Comparison of ENCODE assay signal across 8 cellular contexts in genomic region chr12:7971765-7972164, GRCh38. TPM values are rescaled to one million over a fixed set of nuclear protein-coding genes. Genes with fewer than 3 reads are reported as not detected.
DNase-seq lines count a peak whose midpoint lies in the region; ATAC-seq and TF ChIP-seq lines count a peak whose summit lies in the region.
"Not testable (repeated sequence)": the region's sequence is repeated elsewhere in the genome, so short reads cannot be mapped to it uniquely, and the experiment has no call there.

No MANE protein-coding gene starts in this region.

- H3K4me3 ChIP-seq in GM06990 (replicated peaks; ENCODE audit: low read depth, low read length) (peak overlapping the region; percentile 8; the same call in 1 of the 2 replicates), SK-N-MC (peak overlapping the region; percentile 66; the same call in 1 of the 2 replicates), colonic mucosa (peak overlapping the region; percentile 29), left ventricle myocardium inferior (peak overlapping the region; percentile 74), smooth muscle cell (peak overlapping the region; percentile 40), vagina (peak overlapping the region in 1 of 2 donors; percentile 43)

- peak overlapping the region; percentile 78 for H3K4me2 ChIP-seq in smooth muscle cell

- not testable (repeated sequence) for H3K79me2 ChIP-seq in smooth muscle cell (ENCODE audit: low read depth)

- not testable (repeated sequence) for H3K4me1 ChIP-seq in colonic mucosa, vagina
- H3K4me1 ChIP-seq in left ventricle myocardium inferior: peaks cover 28% of the 10 kb centered on the region
- H3K4me1 ChIP-seq in smooth muscle cell (ENCODE audit: low read depth): peaks cover 14% of the 10 kb centered on the region

- intact Hi-C loops in activated T-helper 1 cell treated with anti-CD3 and anti-CD28 coated beads, Interleukin-12 subunit alpha, Interleukin-12 subunit beta, Interleukin-2, Interleukin-4 antibody, amounts not matched to agents 30 ng/mL and 10 ng/mL and 1 ng/mL, durations not matched to agents 14 hours and 24 hours and 36 hours (cut with micrococcal nuclease): loop anchor here (1.0 to 2.0 kb wide), 4 partner anchors 19 to 111 kb away; partner anchors contain the start of gene NECAP1
- intact Hi-C loops in colonic mucosa (cut with DNase I); left ventricle myocardium inferior (cut with micrococcal nuclease); vagina (cut with DNase I): not testable (repeated sequence)

- ATAC-seq in naive thymus-derived CD8-positive, alpha-beta T cell: not testable (repeated sequence)

- not testable (repeated sequence) for H4K20me1 ChIP-seq in smooth muscle cell (ENCODE audit: low read depth)

- not testable (repeated sequence) for H3K9me3 Mint-ChIP-seq in activated T-helper 1 cell treated with anti-CD3 and anti-CD28 coated beads, Interleukin-12 subunit alpha, Interleukin-12 subunit beta, Interleukin-2, Interleukin-4 antibody, amounts not matched to agents 30 ng/mL and 10 ng/mL and 1 ng/mL, durations not matched to agents 14 hours and 24 hours and 36 hours; naive thymus-derived CD8-positive, alpha-beta T cell

- 0 out of 2 replicates have a peak overlapping the region, but pooled peaks have one; percentile 4 for H3K27ac ChIP-seq in SK-N-MC
- peak overlapping the region; percentile 82 for H3K27ac ChIP-seq in colonic mucosa
- H3K27ac ChIP-seq in left ventricle myocardium inferior (replicated peaks): peak overlapping the region; percentile 95
- H3K27ac ChIP-seq in smooth muscle cell (ENCODE audit: low read depth): peak overlapping the region; percentile 74
- H3K27ac ChIP-seq in vagina: peak overlapping the region; percentile 82

- peak overlapping the region; percentile 100 for H3K27ac Mint-ChIP-seq in activated T-helper 1 cell treated with anti-CD3 and anti-CD28 coated beads, Interleukin-12 subunit alpha, Interleukin-12 subunit beta, Interleukin-2, Interleukin-4 antibody, amounts not matched to agents 30 ng/mL and 10 ng/mL and 1 ng/mL, durations not matched to agents 14 hours and 24 hours and 36 hours
- H3K27ac Mint-ChIP-seq in naive thymus-derived CD8-positive, alpha-beta T cell: peak overlapping the region; percentile 94 to 99 (median 96)

- TF ChIP-seq POLR2A in vagina (IDR thresholded peaks at IDR 0.05): not testable (repeated sequence)

- not testable (repeated sequence) for H3F3A ChIP-seq in smooth muscle cell (ENCODE audit: low read depth)

- H3K36me3 ChIP-seq in GM06990 (ENCODE audit: control insufficient read depth, insufficient read depth, low read length); SK-N-MC (ENCODE audit: insufficient read depth, low read length); colonic mucosa; left ventricle myocardium inferior; smooth muscle cell (ENCODE audit: low read depth); vagina: not testable (repeated sequence)

- POLR2A ChIA-PET in naive thymus-derived CD8-positive, alpha-beta T cell (lab: Charles Lee): interaction anchor here (0.6 to 6.4 kb wide), 11 partner anchors 11 to 1740 kb away, joined by 3 to 86 read pairs (median 5); partner anchors contain the start of genes NECAP1 and SLC2A3

- peaks cover 37% of the 10 kb centered on the region for H3K4me1 Mint-ChIP-seq in activated T-helper 1 cell treated with anti-CD3 and anti-CD28 coated beads, Interleukin-12 subunit alpha, Interleukin-12 subunit beta, Interleukin-2, Interleukin-4 antibody, amounts not matched to agents 30 ng/mL and 10 ng/mL and 1 ng/mL, durations not matched to agents 14 hours and 24 hours and 36 hours (ENCODE audit: low read depth)
- H3K4me1 Mint-ChIP-seq in naive thymus-derived CD8-positive, alpha-beta T cell: peaks cover 10 to 35% (median 30%) of the 10 kb centered on the region in 4 donors

- H3K9ac ChIP-seq in SK-N-MC (ENCODE audit: insufficient read length); colonic mucosa (ENCODE audit: low read depth in 2 of 2, low read length in 2 of 2): not testable (repeated sequence)
- H3K9ac ChIP-seq in smooth muscle cell (ENCODE audit: low read depth): peak overlapping the region; percentile 30

- H3K27me3 Mint-ChIP-seq in activated T-helper 1 cell treated with anti-CD3 and anti-CD28 coated beads, Interleukin-12 subunit alpha, Interleukin-12 subunit beta, Interleukin-2, Interleukin-4 antibody, amounts not matched to agents 30 ng/mL and 10 ng/mL and 1 ng/mL, durations not matched to agents 14 hours and 24 hours and 36 hours (ENCODE audit: insufficient read depth); naive thymus-derived CD8-positive, alpha-beta T cell: not testable (repeated sequence)

- H3K36me3 Mint-ChIP-seq in activated T-helper 1 cell treated with anti-CD3 and anti-CD28 coated beads, Interleukin-12 subunit alpha, Interleukin-12 subunit beta, Interleukin-2, Interleukin-4 antibody, amounts not matched to agents 30 ng/mL and 10 ng/mL and 1 ng/mL, durations not matched to agents 14 hours and 24 hours and 36 hours (ENCODE audit: low read depth): peaks cover 13% of the 10 kb centered on the region
- H3K36me3 Mint-ChIP-seq in naive thymus-derived CD8-positive, alpha-beta T cell: not testable (repeated sequence)

- TF ChIP-seq CTCF in GM06990 (IDR thresholded peaks at IDR 0.05; ENCODE audit: insufficient read depth, low read length, poor library complexity, severe bottlenecking); colonic mucosa (IDR thresholded peaks at IDR 0.05); left ventricle myocardium inferior (IDR thresholded peaks at IDR 0.05; ENCODE audit: borderline replicate concordance); smooth muscle cell (IDR thresholded peaks at IDR 0.05; ENCODE audit: borderline replicate concordance, insufficient read depth, poor library complexity, severe bottlenecking); vagina (IDR thresholded peaks at IDR 0.05): not testable (repeated sequence)

- H3K27me3 ChIP-seq in GM06990 (replicated peaks; ENCODE audit: control insufficient read depth, insufficient read depth, low read length); colonic mucosa; smooth muscle cell (ENCODE audit: low read depth); vagina: not testable (repeated sequence)
- peaks cover 20% of the 10 kb centered on the region for H3K27me3 ChIP-seq in left ventricle myocardium inferior (ENCODE audit: low read depth)

- DNase-seq in GM06990 (ENCODE audit: extremely low read depth, insufficient read length); SK-N-MC (ENCODE audit: low read depth, low spot score); activated T-helper 1 cell treated with anti-CD3 and anti-CD28 coated beads, Interleukin-12 subunit alpha, Interleukin-12 subunit beta, Interleukin-2, Interleukin-4 antibody, amounts not matched to agents 30 ng/mL and 10 ng/mL and 1 ng/mL, durations not matched to agents 14 hours and 24 hours and 36 hours (ENCODE audit: low spot score); colonic mucosa; left ventricle myocardium inferior; naive thymus-derived CD8-positive, alpha-beta T cell; smooth muscle cell (lab: John Stamatoyannopoulos, UW; ENCODE audit: unreplicated experiment); vagina (ENCODE audit: extremely low spot score in 2 of 2): not testable (repeated sequence)

- not testable (repeated sequence) for H3K9me3 ChIP-seq in SK-N-MC (ENCODE audit: low read depth, low read length); colonic mucosa; left ventricle myocardium inferior (replicated peaks); smooth muscle cell (replicated peaks; ENCODE audit: low read depth); vagina

- WGBS in smooth muscle cell (ENCODE audit: low lambda C conversion rate): 19% methylated on average over 5 of the region's 7 CpGs

- peak overlapping the region; percentile 2 for H2AFZ ChIP-seq in smooth muscle cell (ENCODE audit: low read depth)

- peak overlapping the region; percentile 98 for H3K4me3 Mint-ChIP-seq in activated T-helper 1 cell treated with anti-CD3 and anti-CD28 coated beads, Interleukin-12 subunit alpha, Interleukin-12 subunit beta, Interleukin-2, Interleukin-4 antibody, amounts not matched to agents 30 ng/mL and 10 ng/mL and 1 ng/mL, durations not matched to agents 14 hours and 24 hours and 36 hours
- peak overlapping the region; percentile 79 to 92 (median 87) for H3K4me3 Mint-ChIP-seq in naive thymus-derived CD8-positive, alpha-beta T cell

RNA-seq across cellular contexts. Expression of gene SLC2A3, which starts 35.8 kb away (rescaled TPM):
- 226 and 234 TPM in 2 replicates for total RNA-seq in activated T-helper 1 cell treated with anti-CD3 and anti-CD28 coated beads, Interleukin-12 subunit alpha, Interleukin-12 subunit beta, Interleukin-2, Interleukin-4 antibody, amounts not matched to agents 30 ng/mL and 10 ng/mL and 1 ng/mL, durations not matched to agents 14 hours and 24 hours and 36 hours
- total RNA-seq in colonic mucosa: 10 to 100 TPM; 21.6 to 29.0 TPM
- total RNA-seq in left ventricle myocardium inferior: 13.7 TPM
- 100 to 1,000 TPM; 108 to 115 TPM for total RNA-seq in naive thymus-derived CD8-positive, alpha-beta T cell
- polyA plus RNA-seq in naive thymus-derived CD8-positive, alpha-beta T cell: 10 to 100 TPM; 47.6 to 88.0 (median 71.8) TPM
- total RNA-seq in smooth muscle cell: 938 and 998 TPM in 2 replicates
- 211 and 466 TPM in 2 replicates for polyA plus RNA-seq in smooth muscle cell
- 71.7 TPM for total RNA-seq in vagina

Comparison
In these comparisons a context has a peak if more than half of its experiments do, and no peak if none do; other contexts are left out.
1. H3K27ac ChIP-seq: peak in every context shown above with its lines; median percentile 95 in left ventricle myocardium inferior; 82 in colonic mucosa; 82 in vagina; 74 in smooth muscle cell; 4 in SK-N-MC.